13 cellular contexts compared by ENCODE assay signal in the genomic region with DNA sequence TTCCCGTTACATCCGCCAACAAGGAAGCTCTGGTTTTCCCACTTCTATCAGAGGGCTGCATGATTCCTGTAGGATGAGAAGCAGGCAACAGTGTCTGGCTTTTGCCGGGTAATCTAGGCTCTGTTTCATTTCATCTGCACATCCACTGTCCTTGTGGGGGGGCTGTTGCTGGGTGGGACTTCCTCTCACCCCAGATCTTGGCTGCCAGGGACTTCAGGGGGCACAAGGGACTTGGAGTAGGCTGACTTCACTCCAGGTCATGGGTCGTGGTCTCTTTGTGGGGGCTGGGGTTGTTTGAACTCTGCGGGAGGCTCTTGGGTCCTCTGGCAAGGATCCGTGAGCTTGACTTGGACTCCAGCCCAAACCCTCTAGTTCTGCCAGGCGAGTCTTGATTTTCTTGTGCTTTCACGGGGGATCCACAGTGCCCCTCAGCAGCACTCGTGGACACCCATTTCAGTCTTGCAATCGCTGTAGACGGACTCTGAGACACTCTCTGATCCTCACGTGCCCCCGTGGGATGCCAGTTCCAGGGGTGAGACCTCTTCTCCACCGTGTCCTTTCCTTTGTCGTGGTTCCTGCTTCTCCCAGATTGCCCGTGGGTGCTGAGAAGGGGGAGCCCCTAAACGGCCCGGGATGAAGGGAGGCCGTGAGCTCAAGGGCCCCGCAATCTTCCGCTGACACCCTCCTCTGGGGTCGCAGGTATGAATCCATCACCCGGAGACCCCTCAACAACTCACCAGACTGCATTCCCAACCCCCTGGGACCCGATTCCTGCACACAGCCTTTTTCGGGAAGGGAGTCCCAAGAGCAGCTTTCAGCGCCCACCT. TPM values are rescaled to one million over a fixed set of nuclear protein-coding genes. Genes with fewer than 3 reads are reported as not detected.
DNase-seq lines count a peak whose midpoint lies in the region; ATAC-seq and TF ChIP-seq lines count a peak whose summit lies in the region.
"Had no signal": no experiment of that assay in that cellular context is flagged by ENCODE, and none has a peak within 500 bp of the region (broad histone marks: within the 10 kb centered on the region; RNA-seq: fewer than 3 reads in every experiment).

No MANE protein-coding gene starts in this region.

- no peaks in the 10 kb centered on the region for H3K9me3 Mint-ChIP-seq in activated T-cell treated with anti-CD3 and anti-CD28 coated beads, Interleukin-2, amount 50 U/mL, for 4 hours
- no peaks in the 10 kb centered on the region for H3K9me3 Mint-ChIP-seq in memory B cell

- H3K27ac Mint-ChIP-seq in memory B cell = no peak overlapping the region

- intact Hi-C loops in thyroid gland (cut with DNase I) = loop anchor here (10.0 kb wide), 1 partner anchor 87 kb away; the partner anchor contains the start of gene ZNF138

- no peaks in the 10 kb centered on the region for H3K36me3 Mint-ChIP-seq in activated T-cell treated with anti-CD3 and anti-CD28 coated beads, Interleukin-2, amount 50 U/mL, for 4 hours (ENCODE audit: insufficient read depth)
- H3K36me3 Mint-ChIP-seq in memory B cell = peaks cover 1% of the 10 kb centered on the region

- 65 to 73% methylated on average over 16 to 24 of the region's 26 CpGs for WGBS in thyroid gland, 2 donors

- TF ChIP-seq POLR2A in thyroid gland (IDR thresholded peaks at IDR 0.05) (no peak), erythroblast (IDR thresholded peaks at IDR 0.05; ENCODE audit: low read length) (no peak)

- no peaks in the 10 kb centered on the region for H3K36me3 ChIP-seq in thyroid gland

- no peak overlapping the region for H3K4me3 ChIP-seq in cardiac fibroblast (replicated peaks in 1 of 2; ENCODE audit: low read depth in 2 of 2, low read length in 2 of 2)
- H3K4me3 ChIP-seq in thyroid gland (replicated peaks in 1 of 3) = peak overlapping the region in 1 of 3 donors; percentile 24

- no peaks in the 10 kb centered on the region for H3K9me3 ChIP-seq in thyroid gland

- DNase-seq in activated T-cell treated with anti-CD3 and anti-CD28 coated beads, Interleukin-2, amount 50 U/mL, for 4 hours = no peak
- DNase-seq in activated T-cell treated with anti-CD3 and anti-CD28 coated beads, Interleukin-2, amount 50 U/mL, for 1 hour = no peak
- DNase-seq in cardiac fibroblast (ENCODE audit: low read depth in 2 of 2) = no peak
- DNase-seq in memory B cell (ENCODE audit: low spot score in 2 of 2) = no peak
- DNase-seq in thyroid gland = peak; percentile 31 to 42
- no peak for DNase-seq in erythroblast (lab: John Stamatoyannopoulos, UW)
- DNase-seq in G401 (ENCODE audit: low spot score) = no peak
- DNase-seq: ACHN; activated CD8-positive, alpha-beta memory T cell treated with anti-CD3 and anti-CD28 coated beads, Interleukin-2, amount 50 U/mL, for 48 hours; EL; IMR-90; NCI-H187 had no signal

- H3K27me3 Mint-ChIP-seq in activated T-cell treated with anti-CD3 and anti-CD28 coated beads, Interleukin-2, amount 50 U/mL, for 4 hours (ENCODE audit: low read depth) = peaks cover 74% of the 10 kb centered on the region
- H3K27me3 Mint-ChIP-seq in memory B cell = peaks cover 40% of the 10 kb centered on the region

- no peak overlapping the region for H3K27ac ChIP-seq in thyroid gland

- H3K4me1 Mint-ChIP-seq in activated T-cell treated with anti-CD3 and anti-CD28 coated beads, Interleukin-2, amount 50 U/mL, for 4 hours (ENCODE audit: low read depth) = peaks cover 10% of the 10 kb centered on the region
- H3K4me1 Mint-ChIP-seq in memory B cell = peaks cover 9% of the 10 kb centered on the region

- no peak for ATAC-seq in activated T-cell treated with anti-CD3 and anti-CD28 coated beads, Interleukin-2, amount 50 U/mL, for 4 hours
- ATAC-seq in memory B cell (ENCODE audit: low read depth) = no peak
- ATAC-seq in HG03108 (IDR thresholded peaks at IDR 0.05; ENCODE audit: unreplicated experiment) = no peak

- in situ Hi-C loops in G401 (cut with HindIII; ENCODE audit: low sequenced_read_pairs) = no loop called here

- TF ChIP-seq CTCF in cardiac fibroblast (IDR thresholded peaks at IDR 0.05; ENCODE audit: low read depth, low read length) (peak; percentile 7), thyroid gland (IDR thresholded peaks at IDR 0.05) (no peak)

- H3K27me3 ChIP-seq in thyroid gland = no peaks in the 10 kb centered on the region

- H3K4me1 ChIP-seq in thyroid gland = peaks cover 12 to 19% of the 10 kb centered on the region in 2 donors

- H3K4me3 Mint-ChIP-seq in activated T-cell treated with anti-CD3 and anti-CD28 coated beads, Interleukin-2, amount 50 U/mL, for 4 hours = peak overlapping the region; percentile 74
- H3K4me3 Mint-ChIP-seq in memory B cell = peak overlapping the region; percentile 74

RNA-seq across cellular contexts. Expression of gene ZNF273, which starts 21.4 kb away (rescaled TPM):
- 1 to 10 TPM; 5.1 to 6.4 (median 6.2) TPM for total RNA-seq in activated T-cell treated with anti-CD3 and anti-CD28 coated beads, Interleukin-2, amount 50 U/mL, for 4 hours
- 10 to 100 TPM; 13.7 to 22.9 (median 18.3) TPM for total RNA-seq in thyroid gland
- 6.3 and 8.8 TPM in 2 replicates for total RNA-seq in G401 (2014; rRNA removed; shearing (Covaris generic))

Comparison
In these comparisons a context has a peak if more than half of its experiments do, and no peak if none do; other contexts are left out.
1. DNase-seq: peak in thyroid gland (2 of 2); none in activated T-cell treated with anti-CD3 and anti-CD28 coated beads, Interleukin-2, amount 50 U/mL, for 4 hours (single experiment), activated T-cell treated with anti-CD3 and anti-CD28 coated beads, Interleukin-2, amount 50 U/mL, for 1 hour (single experiment), cardiac fibroblast (0 of 2), memory B cell (0 of 2), erythroblast (0 of 2) and G401 (single experiment).